ENCODE assay signal across 2 cellular contexts in genomic region chr19:50043967-50044366, GRCh38.
A peak's percentile ranks its signal among the peaks of the same experiment; 100 is the strongest.
TF ChIP-seq lines count a peak whose summit lies in the region.

No MANE protein-coding gene starts in this region.

TF ChIP-seq in HepG2, 621 proteins besides CTCF, POLR2A, EP300 and RAD21:
- TF ChIP-seq SNAI1 (CRISPR knock-in tag; IDR thresholded peaks at IDR 0.05; ENCODE audit: borderline replicate concordance), result no peak
- no peak for TF ChIP-seq BRD4 (CRISPR knock-in tag; IDR thresholded peaks at IDR 0.05)
- 0 out of 2 replicates have a peak, but pooled peaks have one; percentile 19 for TF ChIP-seq MAFF (IDR thresholded peaks at IDR 0.05; ENCODE audit: low read depth, low read length)
- TF ChIP-seq ZNF646 (CRISPR knock-in tag; IDR thresholded peaks at IDR 0.05), result no peak
- peak; percentile 25 to 64; a peak in 3 of 4 replicates for TF ChIP-seq MAFK (conservative IDR thresholded peaks at IDR 0.05 in 1 of 2, IDR thresholded peaks at IDR 0.05 in 1 of 2; ENCODE audit: low read length in 2 of 2)
- TF ChIP-seq FOXK2 (IDR thresholded peaks at IDR 0.05), result no peak
- no peak for TF ChIP-seq ZNF674 (CRISPR knock-in tag; IDR thresholded peaks at IDR 0.05; ENCODE audit: low read depth)
- TF ChIP-seq GMEB1 (CRISPR knock-in tag; IDR thresholded peaks at IDR 0.05; ENCODE audit: borderline replicate concordance), result no peak
- no peak for TF ChIP-seq KMT2B (CRISPR knock-in tag; IDR thresholded peaks at IDR 0.05)
TF ChIP-seq in HepG2: peak in this region for 2.

TF ChIP-seq in liver, 16 proteins besides CTCF, POLR2A, EP300 and RAD21:
- TF ChIP-seq MAX (IDR thresholded peaks at IDR 0.05) (no peak), HNF4G (IDR thresholded peaks at IDR 0.05) (no peak), YY1 (IDR thresholded peaks at IDR 0.05) (no peak), TAF1 (conservative IDR thresholded peaks at IDR 0.05) (no peak), JUND (IDR thresholded peaks at IDR 0.05) (no peak), RXRA (IDR thresholded peaks at IDR 0.05) (no peak), FOXA1 (IDR thresholded peaks at IDR 0.05) (no peak), EGR1 (IDR thresholded peaks at IDR 0.05; ENCODE audit: low read depth in 2 of 2) (no peak), SP1 (IDR thresholded peaks at IDR 0.05) (no peak), FOXA2 (IDR thresholded peaks at IDR 0.05) (no peak), HNF4A (conservative IDR thresholded peaks at IDR 0.05) (no peak), ATF3 (IDR thresholded peaks at IDR 0.05) (no peak), NR2F2 (IDR thresholded peaks at IDR 0.05) (no peak), REST (IDR thresholded peaks at IDR 0.05) (no peak), GABPA (IDR thresholded peaks at IDR 0.05 in 1 of 2, conservative IDR thresholded peaks at IDR 0.05 in 1 of 2) (no peak), ZBTB33 (IDR thresholded peaks at IDR 0.05) (no peak)
